ENCODE assay signal across 36 cellular contexts in the genomic region with DNA sequence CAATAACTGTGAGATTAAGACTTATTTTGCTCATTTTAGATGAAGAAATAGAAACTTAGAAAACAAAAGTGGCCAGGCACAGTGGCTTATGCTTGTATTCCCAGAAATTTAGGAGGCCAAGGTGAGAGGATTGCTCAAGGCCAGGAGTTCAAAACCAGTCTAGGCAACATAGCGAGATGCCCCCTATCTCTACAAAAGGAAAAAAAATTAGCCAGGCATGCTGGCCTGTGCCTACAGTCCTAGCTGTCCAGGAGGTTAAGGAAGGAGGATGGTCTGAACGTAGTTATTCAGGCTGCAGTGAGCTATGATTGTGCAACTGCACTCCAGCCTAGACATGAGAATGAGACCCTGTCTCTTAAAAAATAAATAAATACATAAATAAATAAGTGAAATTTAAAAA. TPM values are rescaled to one million over a fixed set of nuclear protein-coding genes. Genes with fewer than 3 reads are reported as not detected.
"Had no signal": no experiment of that assay in that cellular context is flagged by ENCODE, and none has a peak within 500 bp of the region (broad histone marks: within the 10 kb centered on the region; RNA-seq: fewer than 3 reads in every experiment).

No MANE protein-coding gene starts in this region.

- H3K36me3 Mint-ChIP-seq: activated naive CD4-positive, alpha-beta T cell treated with anti-CD3 and anti-CD28 coated beads, Interleukin-2, amount 10 ng/mL, durations not matched to agents 7 days and 5 days; activated naive CD4-positive, alpha-beta T cell treated with anti-CD3 and anti-CD28 coated beads, Interleukin-2, amount 50 U/mL, for 72 hours; activated naive CD8-positive, alpha-beta T cell treated with anti-CD3 and anti-CD28 coated beads, Interleukin-2, amount 10 ng/mL, durations not matched to agents 7 days and 5 days; WTC11 had no signal

- H3K27ac Mint-ChIP-seq: activated CD4-positive, alpha-beta memory T cell treated with anti-CD3 and anti-CD28 coated beads, Interleukin-2, amount 10 ng/mL, durations not matched to agents 7 days and 5 days; activated CD4-positive, alpha-beta T cell treated with anti-CD3 and anti-CD28 coated beads, Interleukin-2, amount 10 ng/mL, durations not matched to agents 7 days and 5 days; activated naive CD4-positive, alpha-beta T cell treated with anti-CD3 and anti-CD28 coated beads, Interleukin-2, amount 10 ng/mL, durations not matched to agents 7 days and 5 days; activated naive CD4-positive, alpha-beta T cell treated with anti-CD3 and anti-CD28 coated beads, Interleukin-2, amount 50 U/mL, for 72 hours; activated naive CD8-positive, alpha-beta T cell treated with anti-CD3 and anti-CD28 coated beads, Interleukin-2, amount 10 ng/mL, durations not matched to agents 7 days and 5 days; activated T-cell treated with anti-CD3 and anti-CD28 coated beads, Interleukin-2, amount 50 U/mL, for 24 hours; activated T-cell treated with anti-CD3 and anti-CD28 coated beads, Interleukin-2, amount 50 U/mL, for 72 hours; dendritic cell treated with granulocyte-macrophage colony-stimulating factor and Interleukin-4, amounts not matched to agents 40 ng/mL and 50 ng/mL, for 4 days; endodermal cell; WTC11 had no signal

- H3K27me3 Mint-ChIP-seq: activated CD4-positive, alpha-beta memory T cell treated with anti-CD3 and anti-CD28 coated beads, Interleukin-2, amount 10 ng/mL, durations not matched to agents 7 days and 5 days; activated CD4-positive, alpha-beta T cell treated with anti-CD3 and anti-CD28 coated beads, Interleukin-2, amount 10 ng/mL, durations not matched to agents 7 days and 5 days; activated naive CD4-positive, alpha-beta T cell treated with anti-CD3 and anti-CD28 coated beads, Interleukin-2, amount 10 ng/mL, durations not matched to agents 7 days and 5 days; activated naive CD8-positive, alpha-beta T cell treated with anti-CD3 and anti-CD28 coated beads, Interleukin-2, amount 10 ng/mL, durations not matched to agents 7 days and 5 days; central memory CD8-positive, alpha-beta T cell; dendritic cell treated with granulocyte-macrophage colony-stimulating factor and Interleukin-4, amounts not matched to agents 40 ng/mL and 50 ng/mL, for 4 days had no signal

- H3K4me3 Mint-ChIP-seq: activated CD4-positive, alpha-beta memory T cell treated with anti-CD3 and anti-CD28 coated beads, Interleukin-2, amount 10 ng/mL, durations not matched to agents 7 days and 5 days; activated CD4-positive, alpha-beta T cell treated with anti-CD3 and anti-CD28 coated beads, Interleukin-2, amount 10 ng/mL, durations not matched to agents 7 days and 5 days; activated naive CD4-positive, alpha-beta T cell treated with anti-CD3 and anti-CD28 coated beads, Interleukin-2, amount 10 ng/mL, durations not matched to agents 7 days and 5 days; activated naive CD8-positive, alpha-beta T cell treated with anti-CD3 and anti-CD28 coated beads, Interleukin-2, amount 10 ng/mL, durations not matched to agents 7 days and 5 days; activated T-cell treated with anti-CD3 and anti-CD28 coated beads, Interleukin-2, amount 50 U/mL, for 24 hours; activated T-cell treated with anti-CD3 and anti-CD28 coated beads, Interleukin-2, amount 50 U/mL, for 72 hours; central memory CD8-positive, alpha-beta T cell; dendritic cell treated with granulocyte-macrophage colony-stimulating factor and Interleukin-4, amounts not matched to agents 40 ng/mL and 50 ng/mL, for 4 days; endodermal cell; WTC11 had no signal

- H3K4me1 ChIP-seq: esophagus muscularis mucosa, foreskin keratinocyte, gastrocnemius medialis, heart left ventricle had no signal

- H3K4me3 ChIP-seq: coronary artery, dorsolateral prefrontal cortex, esophagus muscularis mucosa, gastrocnemius medialis, heart left ventricle had no signal

- H3K27me3 ChIP-seq: brain microvascular endothelial cell, dorsolateral prefrontal cortex, esophagus muscularis mucosa, foreskin keratinocyte, gastrocnemius medialis, heart left ventricle had no signal

- DNase-seq: activated CD4-positive, alpha-beta memory T cell treated with anti-CD3 and anti-CD28 coated beads, Interleukin-2, amount 10 ng/mL, durations not matched to agents 7 days and 5 days; activated CD4-positive, alpha-beta T cell treated with anti-CD3 and anti-CD28 coated beads for 1 hour; activated CD4-positive, alpha-beta T cell treated with anti-CD3 and anti-CD28 coated beads for 4 hours; activated CD4-positive, alpha-beta T cell treated with anti-CD3 and anti-CD28 coated beads, Interleukin-2, amount 10 ng/mL, durations not matched to agents 7 days and 5 days; activated CD4-positive, alpha-beta T cell treated with anti-CD3 and anti-CD28 coated beads, Interleukin-2, amount 50 U/mL, for 4 hours; activated CD8-positive, alpha-beta memory T cell treated with anti-CD3 and anti-CD28 coated beads, Interleukin-2, amount 50 U/mL, for 48 hours; activated gamma-delta T cell; activated naive CD4-positive, alpha-beta T cell; activated naive CD4-positive, alpha-beta T cell treated with anti-CD3 and anti-CD28 coated beads, Interleukin-2, amount 10 ng/mL, durations not matched to agents 7 days and 5 days; activated naive CD8-positive, alpha-beta T cell treated with anti-CD3 and anti-CD28 coated beads, Interleukin-2, amount 10 ng/mL, durations not matched to agents 7 days and 5 days; activated T-cell treated with anti-CD3 and anti-CD28 coated beads for 4 hours; activated T-cell treated with anti-CD3 and anti-CD28 coated beads, Interleukin-2, amount 50 U/mL, for 24 hours; activated T-cell treated with anti-CD3 and anti-CD28 coated beads, Interleukin-2, amount 50 U/mL, for 72 hours; amniotic stem cell; anterior cingulate cortex; brain microvascular endothelial cell; dorsolateral prefrontal cortex; effector memory CD4-positive, alpha-beta T cell; endodermal cell; foreskin keratinocyte; gastrocnemius medialis; glutamatergic neuron; heart left ventricle; hypothalamus had no signal

- ATAC-seq: activated naive CD4-positive, alpha-beta T cell treated with anti-CD3 and anti-CD28 coated beads, Interleukin-2, amount 50 U/mL, for 72 hours; activated T-cell treated with anti-CD3 and anti-CD28 coated beads, Interleukin-2, amount 50 U/mL, for 72 hours; foreskin keratinocyte; gastrocnemius medialis; heart left ventricle had no signal

- H3K36me3 ChIP-seq: brain microvascular endothelial cell, esophagus muscularis mucosa, gastrocnemius medialis, heart left ventricle had no signal

- H3K4me1 Mint-ChIP-seq: activated CD4-positive, alpha-beta memory T cell treated with anti-CD3 and anti-CD28 coated beads, Interleukin-2, amount 10 ng/mL, durations not matched to agents 7 days and 5 days; activated CD4-positive, alpha-beta T cell treated with anti-CD3 and anti-CD28 coated beads, Interleukin-2, amount 10 ng/mL, durations not matched to agents 7 days and 5 days; activated naive CD4-positive, alpha-beta T cell treated with anti-CD3 and anti-CD28 coated beads, Interleukin-2, amount 10 ng/mL, durations not matched to agents 7 days and 5 days; activated naive CD8-positive, alpha-beta T cell treated with anti-CD3 and anti-CD28 coated beads, Interleukin-2, amount 10 ng/mL, durations not matched to agents 7 days and 5 days; central memory CD8-positive, alpha-beta T cell; endodermal cell had no signal

- H3K9me3 ChIP-seq: esophagus muscularis mucosa, gastrocnemius medialis had no signal

- H3K9me3 Mint-ChIP-seq: activated CD4-positive, alpha-beta memory T cell treated with anti-CD3 and anti-CD28 coated beads, Interleukin-2, amount 10 ng/mL, durations not matched to agents 7 days and 5 days; activated CD4-positive, alpha-beta T cell treated with anti-CD3 and anti-CD28 coated beads, Interleukin-2, amount 10 ng/mL, durations not matched to agents 7 days and 5 days; activated naive CD4-positive, alpha-beta T cell treated with anti-CD3 and anti-CD28 coated beads, Interleukin-2, amount 10 ng/mL, durations not matched to agents 7 days and 5 days; activated naive CD4-positive, alpha-beta T cell treated with anti-CD3 and anti-CD28 coated beads, Interleukin-2, amount 50 U/mL, for 72 hours; activated naive CD8-positive, alpha-beta T cell treated with anti-CD3 and anti-CD28 coated beads, Interleukin-2, amount 10 ng/mL, durations not matched to agents 7 days and 5 days; activated T-cell treated with anti-CD3 and anti-CD28 coated beads, Interleukin-2, amount 50 U/mL, for 24 hours; central memory CD8-positive, alpha-beta T cell; dendritic cell treated with granulocyte-macrophage colony-stimulating factor and Interleukin-4, amounts not matched to agents 40 ng/mL and 50 ng/mL, for 4 days; endodermal cell; WTC11 had no signal

- FAIRE-seq: astrocyte, bronchial epithelial cell, TTC549 had no signal

- H3K27ac ChIP-seq: brain microvascular endothelial cell, coronary artery, dorsolateral prefrontal cortex, esophagus muscularis mucosa, foreskin keratinocyte, gastrocnemius medialis, heart left ventricle, VCaP had no signal

RNA-seq across cellular contexts. Expression of a gene that starts 28.0 kb away (rescaled TPM):
- total RNA-seq: activated CD4-positive, alpha-beta memory T cell treated with anti-CD3 and anti-CD28 coated beads, Interleukin-2, amount 10 ng/mL, durations not matched to agents 7 days and 5 days; activated CD4-positive, alpha-beta T cell treated with anti-CD3 and anti-CD28 coated beads, Interleukin-2, amount 10 ng/mL, durations not matched to agents 7 days and 5 days; activated naive CD4-positive, alpha-beta T cell treated with anti-CD3 and anti-CD28 coated beads, Interleukin-2, amount 50 U/mL, for 72 hours; activated naive CD8-positive, alpha-beta T cell treated with anti-CD3 and anti-CD28 coated beads, Interleukin-2, amount 10 ng/mL, durations not matched to agents 7 days and 5 days; activated T-cell treated with anti-CD3 and anti-CD28 coated beads, Interleukin-2, amount 50 U/mL, for 72 hours; bronchial epithelial cell; cardiac septum; epithelial cell of proximal tubule; esophagus muscularis mucosa; foreskin keratinocyte; gastrocnemius medialis; heart left ventricle had no signal
- polyA plus RNA-seq: foreskin keratinocyte, heart left ventricle had no signal
